ENCODE assay signal across 26 cellular contexts in genomic region chr3:134694946-134695543, GRCh38. TPM values are rescaled to one million over a fixed set of nuclear protein-coding genes. Genes with fewer than 3 reads are reported as not detected.
DNase-seq lines count a peak whose midpoint lies in the region; ATAC-seq and TF ChIP-seq lines count a peak whose summit lies in the region.
"Had no signal": no experiment of that assay in that cellular context is flagged by ENCODE, and none has a peak within 500 bp of the region (broad histone marks: within the 10 kb centered on the region; RNA-seq: fewer than 3 reads in every experiment).

No MANE protein-coding gene starts in this region.

- peak overlapping the region; percentile 66 for H4K91ac ChIP-seq in neuronal stem cell (ENCODE audit: low read depth, low read length, poor library complexity)

- no TSS peak for BruUV-seq in MCF 10A (replicated peaks; lab: Mats Ljungman, UMichigan)

- H2BK12ac ChIP-seq in neuronal stem cell (ENCODE audit: low read length) = peak overlapping the region; percentile 67

- H2AK5ac ChIP-seq in neuronal stem cell (ENCODE audit: low read depth, low read length) = peak overlapping the region; percentile 88

- no peaks in the 10 kb centered on the region for H3K36me3 Mint-ChIP-seq in MCF 10A (ENCODE audit: insufficient read depth, unreplicated experiment)
- H3K36me3 Mint-ChIP-seq: CD4-positive, alpha-beta memory T cell had no signal

- peaks cover 10% of the 10 kb centered on the region for H3K27me3 Mint-ChIP-seq in MCF 10A (ENCODE audit: insufficient read depth, unreplicated experiment)

- peak overlapping the region; percentile 64 for H2BK15ac ChIP-seq in neuronal stem cell (ENCODE audit: low read length)

- ATAC-seq in GM19395 (IDR thresholded peaks at IDR 0.05; ENCODE audit: unreplicated experiment) (no peak), GM18867 (IDR thresholded peaks at IDR 0.05; ENCODE audit: unreplicated experiment) (no peak)
- ATAC-seq: GM12878 had no signal

- TF ChIP-seq EP300 in suprapubic skin (IDR thresholded peaks at IDR 0.05) = no peak

- no peaks in the 10 kb centered on the region for H3K4me1 Mint-ChIP-seq in MCF 10A (ENCODE audit: insufficient read depth, unreplicated experiment)
- H3K4me1 Mint-ChIP-seq: CD4-positive, alpha-beta memory T cell had no signal

- H3K27ac ChIP-seq in breast epithelium = peak overlapping the region; percentile 61 to 63
- peak overlapping the region; percentile 16 to 43 (median 30) for H3K27ac ChIP-seq in esophagus squamous epithelium
- H3K27ac ChIP-seq in neuronal stem cell (replicated peaks; ENCODE audit: low read length) = peak overlapping the region; percentile 54
- H3K27ac ChIP-seq in suprapubic skin = peak overlapping the region; percentile 86
- H3K27ac ChIP-seq: 22Rv1; BLaER1 treated with 17β-estradiol and CSF1 and Interleukin-3, amounts not matched to agents 10 nM and 100 nM; Peyer's patch; SJSA1 had no signal

- CTCF ChIA-PET in MCF 10A (lab: Yijun Ruan, JAX) = interaction anchor here (0.6 kb wide), 2 partner anchors 1819 to 1909 kb away, joined by 3 to 4 read pairs; no protein-coding TSS in a partner anchor

- peak overlapping the region; percentile 89 for H3K18ac ChIP-seq in neuronal stem cell (ENCODE audit: low read length)

- peak overlapping the region; percentile 36 for H2BK120ac ChIP-seq in neuronal stem cell (ENCODE audit: low read depth, low read length)

- no peaks in the 10 kb centered on the region for H3K9me3 Mint-ChIP-seq in MCF 10A (ENCODE audit: unreplicated experiment)
- H3K9me3 Mint-ChIP-seq: CD4-positive, alpha-beta memory T cell had no signal

- WGBS in esophagus squamous epithelium, 2 donors = 30 to 42% methylated on average over 6 to 7 of the region's 7 CpGs
- no CpG with 5 or more reads among the region's 7 CpGs for WGBS in neuronal stem cell (ENCODE audit: extremely low coverage in 2 of 2, insufficient read length in 2 of 2, insufficient replicate concordance in 1 of 2), 2 donors
- 48% methylated on average over 7 of the region's 7 CpGs for WGBS in suprapubic skin

- H3K4me3 Mint-ChIP-seq in MCF 10A (ENCODE audit: unreplicated experiment) = no peak overlapping the region
- H3K4me3 Mint-ChIP-seq: CD4-positive, alpha-beta memory T cell had no signal

- no peaks in the 10 kb centered on the region for H3K79me1 ChIP-seq in neuronal stem cell (ENCODE audit: low read depth, low read length)

- H3K4me3 ChIP-seq in breast epithelium (no peak overlapping the region), esophagus squamous epithelium (no peak overlapping the region), neuronal stem cell (ENCODE audit: low read length in 2 of 2) (no peak overlapping the region), suprapubic skin (no peak overlapping the region)
- H3K4me3 ChIP-seq: BLaER1 treated with 17β-estradiol and CSF1 and Interleukin-3, amounts not matched to agents 10 nM and 100 nM; GM12878; Peyer's patch; SJSA1 had no signal

- POLR2A ChIA-PET in MCF 10A (lab: Yijun Ruan, JAX) = no interaction called here

- TF ChIP-seq POLR2A in breast epithelium (IDR thresholded peaks at IDR 0.05) (no peak), esophagus squamous epithelium (IDR thresholded peaks at IDR 0.05) (no peak), suprapubic skin (IDR thresholded peaks at IDR 0.05) (no peak)

- no peak overlapping the region for H3K23ac ChIP-seq in neuronal stem cell (ENCODE audit: low read depth, low read length, poor library complexity)

- H3K27ac Mint-ChIP-seq in MCF 10A (ENCODE audit: low read depth, unreplicated experiment) = no peak overlapping the region
- H3K27ac Mint-ChIP-seq: CD4-positive, alpha-beta memory T cell had no signal

- H3K9me3 ChIP-seq in breast epithelium (no peaks in the 10 kb centered on the region), esophagus squamous epithelium (no peaks in the 10 kb centered on the region), neuronal stem cell (replicated peaks in 1 of 2; ENCODE audit: control insufficient read depth in 2 of 2, insufficient read depth in 1 of 2, low read depth in 1 of 2, low read length in 2 of 2) (no peaks in the 10 kb centered on the region), suprapubic skin (no peaks in the 10 kb centered on the region)
- H3K9me3 ChIP-seq: BLaER1 treated with 17β-estradiol and CSF1 and Interleukin-3, amounts not matched to agents 10 nM and 100 nM; Caco-2; Peyer's patch; SJSA1 had no signal

- H3K14ac ChIP-seq in neuronal stem cell (ENCODE audit: low read length) = no peak overlapping the region

- no peaks in the 10 kb centered on the region for H3K27me3 ChIP-seq in breast epithelium
- H3K27me3 ChIP-seq in esophagus squamous epithelium = no peaks in the 10 kb centered on the region
- H3K27me3 ChIP-seq in neuronal stem cell (ENCODE audit: control insufficient read depth in 3 of 3, insufficient read depth in 3 of 3, low read depth in 1 of 3, low read length in 3 of 3) = peaks cover 0 to 8% (median 4%) of the 10 kb centered on the region in 3 experiments
- H3K27me3 ChIP-seq in suprapubic skin = no peaks in the 10 kb centered on the region
- H3K27me3 ChIP-seq: BLaER1 treated with 17β-estradiol and CSF1 and Interleukin-3, amounts not matched to agents 10 nM and 100 nM; Peyer's patch; SJSA1 had no signal

- intact Hi-C loops in breast epithelium (cut with DNase I; ENCODE audit: low total_unique reads) = no loop called here
- intact Hi-C loops in MCF 10A (cut with micrococcal nuclease) = no loop called here
- intact Hi-C loops in esophagus squamous epithelium (cut with DNase I) = no loop called here

- H3K9ac ChIP-seq in neuronal stem cell (ENCODE audit: low read depth, low read length, poor library complexity) = no peak overlapping the region
- H3K9ac ChIP-seq: BLaER1 treated with 17β-estradiol and CSF1 and Interleukin-3, amounts not matched to agents 10 nM and 100 nM had no signal

- H2BK5ac ChIP-seq in neuronal stem cell (ENCODE audit: low read length) = no peak overlapping the region

- no peak overlapping the region for H3K4ac ChIP-seq in neuronal stem cell (ENCODE audit: low read length)

- H3K4me2 ChIP-seq in neuronal stem cell (ENCODE audit: insufficient read depth, low read length, poor library complexity, severe bottlenecking) = peak overlapping the region; percentile 26
- H3K4me2 ChIP-seq: BLaER1 treated with 17β-estradiol and CSF1 and Interleukin-3, amounts not matched to agents 10 nM and 100 nM had no signal

- H3K4me1 ChIP-seq in breast epithelium (no peaks in the 10 kb centered on the region), esophagus squamous epithelium (peaks cover 7 to 54% (median 16%) of the 10 kb centered on the region in 3 donors), neuronal stem cell (ENCODE audit: control insufficient read depth in 2 of 2, insufficient read depth in 1 of 2, low read depth in 1 of 2, low read length in 2 of 2) (peaks cover 8 to 18% of the 10 kb centered on the region in 2 donors), suprapubic skin (peaks cover 62% of the 10 kb centered on the region)
- H3K4me1 ChIP-seq: BLaER1 treated with 17β-estradiol and CSF1 and Interleukin-3, amounts not matched to agents 10 nM and 100 nM; Caco-2; Peyer's patch; SJSA1 had no signal

- no peak overlapping the region for H2AFZ ChIP-seq in neuronal stem cell (ENCODE audit: low read length)

- H3K36me3 ChIP-seq in breast epithelium (no peaks in the 10 kb centered on the region), esophagus squamous epithelium (no peaks in the 10 kb centered on the region), neuronal stem cell (replicated peaks in 1 of 2; ENCODE audit: control insufficient read depth in 2 of 2, insufficient read depth in 2 of 2, low read length in 2 of 2) (no peaks in the 10 kb centered on the region), suprapubic skin (no peaks in the 10 kb centered on the region)
- H3K36me3 ChIP-seq: BLaER1 treated with 17β-estradiol and CSF1 and Interleukin-3, amounts not matched to agents 10 nM and 100 nM; Peyer's patch; SJSA1 had no signal

- no peak for TF ChIP-seq CTCF in breast epithelium (IDR thresholded peaks at IDR 0.05)
- no peak for TF ChIP-seq CTCF in MCF 10A (IDR thresholded peaks at IDR 0.05; ENCODE audit: unreplicated experiment)
- TF ChIP-seq CTCF in esophagus squamous epithelium (IDR thresholded peaks at IDR 0.05) = no peak
- TF ChIP-seq CTCF in suprapubic skin (IDR thresholded peaks at IDR 0.05) = no peak

- peak in 1 of 2 donors; percentile 58 for DNase-seq in breast epithelium (ENCODE audit: low spot score in 2 of 2)
- DNase-seq in MCF 10A (ENCODE audit: unreplicated experiment) = no peak
- DNase-seq in esophagus squamous epithelium (lab: John Stamatoyannopoulos, UW) = no peak
- DNase-seq in neuronal stem cell (ENCODE audit: low spot score) = no peak
- DNase-seq in suprapubic skin (ENCODE audit: low spot score in 2 of 2) = no peak
- DNase-seq in hippocampal formation (lab: John Stamatoyannopoulos, UW) = no peak
- DNase-seq: Caco-2; CD4-positive, alpha-beta memory T cell; DMS 273 treated with DMSO at 0.1 percent for 48 hours; DND-41; MM.1S; NCI-H1092; NCI-H1436 treated with DMSO at 0.1 percent for 48 hours; NCI-H1930; NCI-H2171; NCI-H345; NCI-H524; NCI-H82; Peyer's patch had no signal

- H4K8ac ChIP-seq in neuronal stem cell (ENCODE audit: low read depth, low read length) = no peak overlapping the region

RNA-seq across cellular contexts. Expression of gene KY, which starts 44.2 kb away (rescaled TPM):
- 1 to 10 TPM in 1 of 3 donors, under 1 TPM in 1, not detected in 1; 0.33 to 1.2 TPM for total RNA-seq in breast epithelium
- total RNA-seq in MCF 10A (2022) = not detected in 2 replicates
- 1 to 10 TPM in 1 of 4 donors, under 1 TPM in 1, not detected in 2; 0.19 to 1.2 TPM for total RNA-seq in esophagus squamous epithelium
- polyA plus RNA-seq in neuronal stem cell (2013, experiment 1 of 2) = 0.04 TPM
- 0.03 TPM for polyA plus RNA-seq in neuronal stem cell (2013, experiment 2 of 2)
- 10 to 100 TPM; 41.9 to 99.8 (median 53.9) TPM for total RNA-seq in suprapubic skin
- total RNA-seq: Caco-2; CD4-positive, alpha-beta memory T cell; GM12878; LHCN-M2 had no signal
- polyA plus RNA-seq: CD4-positive, alpha-beta memory T cell had no signal

Comparison
In these comparisons a context has a peak if more than half of its experiments do, and no peak if none do; other contexts are left out.
1. H3K27ac ChIP-seq: peak in every context shown above with its lines; median percentile 86 in suprapubic skin; 62 in breast epithelium; 54 in neuronal stem cell; 30 in esophagus squamous epithelium.
2. RNA of gene KY, which starts 44.2 kb away (total RNA-seq): 41.9 to 99.8 TPM in suprapubic skin; 0.33 to 1.2 TPM in breast epithelium, 0.19 to 1.2 TPM in esophagus squamous epithelium and not detected in MCF 10A; every median in the first group is over 10 times any median in the second.